Comparison of ENCODE assay signal across 9 cellular contexts in the genomic region with DNA sequence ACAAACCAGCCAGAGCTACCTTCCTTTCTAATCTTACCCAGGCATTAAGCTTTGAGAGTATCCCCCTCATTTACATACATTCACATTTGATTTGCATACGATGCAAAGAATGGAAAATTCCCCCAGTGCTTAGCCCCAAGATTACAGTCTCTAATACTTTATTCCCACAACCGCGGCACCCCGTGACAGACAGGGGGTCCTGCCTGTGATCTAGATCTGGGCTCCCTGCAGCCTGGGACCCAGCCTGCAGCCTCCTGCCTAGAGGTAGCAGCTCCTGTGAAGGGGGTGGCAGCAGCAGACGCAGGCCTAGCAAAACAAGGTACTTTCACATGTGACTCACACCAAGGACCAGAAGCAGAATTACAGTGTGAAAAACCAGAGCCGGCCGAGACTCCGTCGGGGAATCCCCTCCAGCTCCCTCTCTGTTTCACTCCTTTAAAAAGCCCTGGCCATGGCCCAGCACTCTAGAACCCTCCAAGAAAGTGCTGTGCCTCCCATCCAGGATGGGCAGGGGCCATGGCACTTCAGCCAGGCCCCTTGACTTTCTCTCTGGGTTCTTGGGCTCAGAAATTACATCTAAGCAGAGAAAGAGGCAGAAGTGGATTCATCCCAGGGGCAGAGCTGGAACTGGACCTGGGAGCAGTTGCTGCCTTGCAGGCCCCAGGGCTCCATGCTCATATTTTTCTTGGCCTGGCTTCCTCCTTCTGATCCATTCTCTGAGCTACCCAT. TPM values are rescaled to one million over a fixed set of nuclear protein-coding genes. Genes with fewer than 3 reads are reported as not detected.
DNase-seq lines count a peak whose midpoint lies in the region; ATAC-seq, FAIRE-seq and TF ChIP-seq lines count a peak whose summit lies in the region.
"Had no signal": no experiment of that assay in that cellular context is flagged by ENCODE, and none has a peak within 500 bp of the region (broad histone marks: within the 10 kb centered on the region; RNA-seq: fewer than 3 reads in every experiment).

No MANE protein-coding gene starts in this region.

- TF ChIP-seq POLR2A in GM12891 (IDR thresholded peaks at IDR 0.05; ENCODE audit: low read depth, low read length): peak; percentile 43
- no peak for TF ChIP-seq POLR2A in esophagus squamous epithelium (IDR thresholded peaks at IDR 0.05)

- BruUV-seq in OCI-LY7 (replicated peaks; lab: Mats Ljungman, UMichigan): no TSS peak

- H3K36me3 Mint-ChIP-seq in HFFc6 (ENCODE audit: low read depth): no peaks in the 10 kb centered on the region
- no peaks in the 10 kb centered on the region for H3K36me3 Mint-ChIP-seq in stimulated activated naive CD8-positive, alpha-beta T cell treated with anti-CD3 and anti-CD28 coated beads, Interleukin-15, Interleukin-2, amounts not matched to agents 100 ng/mL and 50 ng/mL, for 24 hours (ENCODE audit: low read depth)

- no peaks in the 10 kb centered on the region for H3K27me3 ChIP-seq in left lung
- H3K27me3 ChIP-seq in esophagus squamous epithelium: peaks cover 0 to 15% (median 0%) of the 10 kb centered on the region in 4 donors

- POLR2A ChIA-PET in OCI-LY7 (lab: Charles Lee): interaction anchor here (0.6 to 1.4 kb wide), 5 partner anchors 11 to 221 kb away, joined by 3 to 5 read pairs (median 4); no protein-coding TSS in a partner anchor

- 36 to 45% methylated on average over 7 to 9 of the region's 9 CpGs for WGBS in esophagus squamous epithelium, 2 donors

- peaks cover 12% of the 10 kb centered on the region for H3K4me1 Mint-ChIP-seq in HFFc6 (ENCODE audit: low read depth)
- peaks cover 89% of the 10 kb centered on the region for H3K4me1 Mint-ChIP-seq in stimulated activated naive CD8-positive, alpha-beta T cell treated with anti-CD3 and anti-CD28 coated beads, Interleukin-15, Interleukin-2, amounts not matched to agents 100 ng/mL and 50 ng/mL, for 24 hours (ENCODE audit: low read depth)

- no peaks in the 10 kb centered on the region for H4K20me1 ChIP-seq in OCI-LY7 (ENCODE audit: insufficient read depth, low read length)

- H3K27ac Mint-ChIP-seq in HFFc6: no peak overlapping the region; the same call in 1 of the 2 replicates
- H3K27ac Mint-ChIP-seq in stimulated activated naive CD8-positive, alpha-beta T cell treated with anti-CD3 and anti-CD28 coated beads, Interleukin-15, Interleukin-2, amounts not matched to agents 100 ng/mL and 50 ng/mL, for 24 hours: peak overlapping the region; percentile 85

- H3K9me3 Mint-ChIP-seq in HFFc6: no peaks in the 10 kb centered on the region
- H3K9me3 Mint-ChIP-seq in stimulated activated naive CD8-positive, alpha-beta T cell treated with anti-CD3 and anti-CD28 coated beads, Interleukin-15, Interleukin-2, amounts not matched to agents 100 ng/mL and 50 ng/mL, for 24 hours: no peaks in the 10 kb centered on the region

- DNase-seq in GM12891 (ENCODE audit: insufficient read length, low spot score) (peak; percentile 73), HFFc6 (peak; percentile 41), OCI-LY7 (ENCODE audit: low spot score) (peak; percentile 49), activated gamma-delta T cell treated with Interleukin-2 at 50 U/mL for 16 hours (peak; percentile 82), left lung (no peak), esophagus squamous epithelium (lab: John Stamatoyannopoulos, UW) (no peak), ureter (ENCODE audit: low spot score) (no peak)

- CTCF ChIA-PET in OCI-LY7 (lab: Charles Lee; ENCODE audit: unreplicated experiment): interaction anchor here (0.6 to 1.1 kb wide), 4 partner anchors 39 to 229 kb away, joined by 3 to 4 read pairs (median 3); no protein-coding TSS in a partner anchor

- H3K27ac ChIP-seq in OCI-LY7 (ENCODE audit: low read depth, low read length, poor library complexity, severe bottlenecking): no peak overlapping the region
- no peak overlapping the region for H3K27ac ChIP-seq in left lung
- peak overlapping the region in 1 of 4 donors; percentile 16 for H3K27ac ChIP-seq in esophagus squamous epithelium

- FAIRE-seq in GM12891 (lab: Jason Lieb, UNC): peak; percentile 96
- FAIRE-seq: K562 had no signal

- H3K4me3 Mint-ChIP-seq in HFFc6: no peak overlapping the region
- H3K4me3 Mint-ChIP-seq in stimulated activated naive CD8-positive, alpha-beta T cell treated with anti-CD3 and anti-CD28 coated beads, Interleukin-15, Interleukin-2, amounts not matched to agents 100 ng/mL and 50 ng/mL, for 24 hours: peak overlapping the region; percentile 15

- H3K4me3 ChIP-seq in OCI-LY7 (ENCODE audit: low read depth, low read length, poor library complexity, severe bottlenecking) (no peak overlapping the region), left lung (no peak overlapping the region), esophagus squamous epithelium (no peak overlapping the region)
- H3K4me3 ChIP-seq: K562 had no signal

- peaks cover 22% of the 10 kb centered on the region for H3K4me1 ChIP-seq in OCI-LY7 (ENCODE audit: insufficient read depth, low read length, poor library complexity, severe bottlenecking)
- peaks cover 0 to 3% of the 10 kb centered on the region in 2 donors for H3K4me1 ChIP-seq in left lung
- H3K4me1 ChIP-seq in esophagus squamous epithelium: peaks cover 9 to 26% (median 14%) of the 10 kb centered on the region in 3 donors

- ATAC-seq in left lung: peak; percentile 69
- ATAC-seq: K562 had no signal

- H3K9me2 ChIP-seq in OCI-LY7 (ENCODE audit: insufficient read depth, low read length): no peaks in the 10 kb centered on the region

- H3K9me3 ChIP-seq in OCI-LY7 (ENCODE audit: low read length): no peaks in the 10 kb centered on the region
- no peaks in the 10 kb centered on the region for H3K9me3 ChIP-seq in left lung
- no peaks in the 10 kb centered on the region for H3K9me3 ChIP-seq in esophagus squamous epithelium

- no peaks in the 10 kb centered on the region for H3K79me2 ChIP-seq in OCI-LY7 (ENCODE audit: insufficient read depth, low read depth, low read length)

- peaks cover 14% of the 10 kb centered on the region for H3K27me3 Mint-ChIP-seq in HFFc6 (ENCODE audit: insufficient read depth)
- no peaks in the 10 kb centered on the region for H3K27me3 Mint-ChIP-seq in stimulated activated naive CD8-positive, alpha-beta T cell treated with anti-CD3 and anti-CD28 coated beads, Interleukin-15, Interleukin-2, amounts not matched to agents 100 ng/mL and 50 ng/mL, for 24 hours

- H3K4me2 ChIP-seq in OCI-LY7 (ENCODE audit: low read length): peak overlapping the region; percentile 22

- no peaks in the 10 kb centered on the region for H3K36me3 ChIP-seq in OCI-LY7 (ENCODE audit: insufficient read depth, low read length)
- H3K36me3 ChIP-seq in left lung: no peaks in the 10 kb centered on the region
- no peaks in the 10 kb centered on the region for H3K36me3 ChIP-seq in esophagus squamous epithelium

- H2AFZ ChIP-seq in OCI-LY7 (ENCODE audit: low read length): peak overlapping the region; percentile 62; the same call in 1 of the 2 replicates

- TF ChIP-seq CTCF in HFFc6 (IDR thresholded peaks at IDR 0.05) (no peak), OCI-LY7 (conservative IDR thresholded peaks at IDR 0.05; ENCODE audit: low read length) (no peak), left lung (IDR thresholded peaks at IDR 0.05) (no peak), esophagus squamous epithelium (IDR thresholded peaks at IDR 0.05) (no peak)

- intact Hi-C loops in OCI-LY7 (cut with micrococcal nuclease; ENCODE audit: unreplicated experiment) (no loop called here), left lung (cut with DNase I) (loop anchor here in 1 of 2 donors (5.0 kb wide), 1 partner anchor 42 kb away; no protein-coding TSS in a partner anchor), esophagus squamous epithelium (cut with DNase I) (loop anchor here (5.0 kb wide), 1 partner anchor 37 kb away; no protein-coding TSS in a partner anchor)

TF ChIP-seq in GM12891, 5 proteins besides CTCF, POLR2A, EP300 and RAD21:
- TF ChIP-seq POU2F2 (IDR thresholded peaks at IDR 0.05; ENCODE audit: low read depth, low read length) (peak; percentile 91), SPI1 (IDR thresholded peaks at IDR 0.05; ENCODE audit: low read depth, low read length) (no peak), PAX5 (IDR thresholded peaks at IDR 0.05; ENCODE audit: insufficient read depth, low read length, severe bottlenecking) (no peak), TAF1 (IDR thresholded peaks at IDR 0.05; ENCODE audit: low read depth, low read length) (peak; percentile 6; the same call in 1 of the 2 replicates), POLR2AphosphoS5 (IDR thresholded peaks at IDR 0.05; ENCODE audit: low read depth, low read length) (peak; percentile 15)

RNA-seq across cellular contexts. Expression of a gene that starts 14.0 kb away (rescaled TPM):
- polyA plus RNA-seq in GM12891 (2012; ENCODE audit: low read depth, missing spikeins): 55.8 TPM
- total RNA-seq in HFFc6 (2021; fragmentation: NEBNext Ultra II Directional; extraction: Animal tissue kit (Norgen Biotek cat#: 25700)): 1 to 10 TPM in 5 of 6 experiments, under 1 TPM in 1; 0.99 to 3.9 (median 3.2) TPM
- 0.39 and 1.1 TPM in 2 replicates for total RNA-seq in OCI-LY7 (2014; rRNA removed; shearing (Covaris generic))
- total RNA-seq in OCI-LY7 (2022) (0.97 and 1.9 TPM in 2 replicates), left lung (1 to 10 TPM; 4.8 to 5.1 TPM), esophagus squamous epithelium (1 to 10 TPM; 1.9 to 7.6 (median 2.8) TPM), ureter (3.6 TPM)

Comparison
In these comparisons a context has a peak if more than half of its experiments do, and no peak if none do; other contexts are left out.
1. DNase-seq: peak in GM12891 (single experiment), HFFc6 (single experiment), OCI-LY7 (single experiment) and activated gamma-delta T cell treated with Interleukin-2 at 50 U/mL for 16 hours (single experiment); none in left lung (0 of 2), esophagus squamous epithelium (single experiment) and ureter (single experiment).